ENCODE assay signal across 29 cellular contexts in genomic region chr15:86432861-86433260, GRCh38.
"Had no signal": no experiment of that assay in that cellular context is flagged by ENCODE, and none has a peak within 500 bp of the region (broad histone marks: within the 10 kb centered on the region; RNA-seq: fewer than 3 reads in every experiment).

No MANE protein-coding gene starts in this region.

- H3K9me3 ChIP-seq: gastrocnemius medialis, lower lobe of right lung, mucosa of descending colon, pancreas, prostate gland, stomach, thyroid gland, upper lobe of left lung, vagina had no signal

- H3K4me3 ChIP-seq: gastrocnemius medialis, lower lobe of right lung, mucosa of descending colon, pancreas, prostate gland, skin epidermis, stomach, thyroid gland, upper lobe of left lung, vagina had no signal

- H3K27me3 ChIP-seq: brain microvascular endothelial cell, gastrocnemius medialis, pancreas, stomach, thyroid gland, upper lobe of left lung, vagina had no signal

- H3K4me1 ChIP-seq: gastrocnemius medialis, lower lobe of right lung, pancreas, prostate gland, stomach, thyroid gland, upper lobe of left lung, vagina had no signal

- H3K36me3 ChIP-seq: brain microvascular endothelial cell, gastrocnemius medialis, lower lobe of right lung, pancreas, prostate gland, stomach, thyroid gland, upper lobe of left lung, vagina, WERI-Rb-1 had no signal

- DNase-seq: activated CD4-positive, alpha-beta memory T cell treated with anti-CD3 and anti-CD28 coated beads for 36 hours; activated CD4-positive, alpha-beta T cell treated with anti-CD3 and anti-CD28 coated beads, Interleukin-2, amount 10 ng/mL, durations not matched to agents 24 days and 14 days; activated CD4-positive, CD25-positive, alpha-beta regulatory T cell treated with anti-CD3 and anti-CD28 coated beads, Interleukin-2, amount 50 U/mL, for 72 hours; activated CD8-positive, alpha-beta memory T cell treated with anti-CD3 and anti-CD28 coated beads, Interleukin-2, amount 50 U/mL, for 48 hours; activated gamma-delta T cell treated with Interleukin-2 at 50 U/mL for 16 hours; activated naive CD4-positive, alpha-beta T cell treated with anti-CD3 and anti-CD28 coated beads, Interleukin-2, amount 50 U/mL, for 16 hours; activated T-cell treated with anti-CD3 and anti-CD28 coated beads, Interleukin-2, amount 50 U/mL, for 24 hours; amniotic stem cell; brain microvascular endothelial cell; central memory CD4-positive, alpha-beta T cell; gastrocnemius medialis; glutamatergic neuron; hippocampal formation; lower lobe of right lung; mucosa of descending colon; nephron progenitor cell; pancreas; retina; stimulated activated CD4-positive, alpha-beta T cell treated with anti-CD3 and anti-CD28 coated beads, Interleukin-4, amount 100 ng/mL, for 24 hours; stomach; T-helper 9 cell; thyroid gland; WERI-Rb-1 had no signal

- H3K27ac ChIP-seq: brain microvascular endothelial cell, gastrocnemius medialis, lower lobe of right lung, pancreas, prostate gland, skin epidermis, stomach, thyroid gland, upper lobe of left lung, vagina, WERI-Rb-1 had no signal

- ATAC-seq: gastrocnemius medialis; lower lobe of right lung; mucosa of descending colon; pancreas; sciatic nerve; stimulated activated effector memory CD8-positive, alpha-beta T cell treated with anti-CD3 and anti-CD28 coated beads, Interleukin-12 subunit alpha, Interleukin-12 subunit beta, amount 100 ng/mL, for 72 hours had no signal
